In the genomic region with DNA sequence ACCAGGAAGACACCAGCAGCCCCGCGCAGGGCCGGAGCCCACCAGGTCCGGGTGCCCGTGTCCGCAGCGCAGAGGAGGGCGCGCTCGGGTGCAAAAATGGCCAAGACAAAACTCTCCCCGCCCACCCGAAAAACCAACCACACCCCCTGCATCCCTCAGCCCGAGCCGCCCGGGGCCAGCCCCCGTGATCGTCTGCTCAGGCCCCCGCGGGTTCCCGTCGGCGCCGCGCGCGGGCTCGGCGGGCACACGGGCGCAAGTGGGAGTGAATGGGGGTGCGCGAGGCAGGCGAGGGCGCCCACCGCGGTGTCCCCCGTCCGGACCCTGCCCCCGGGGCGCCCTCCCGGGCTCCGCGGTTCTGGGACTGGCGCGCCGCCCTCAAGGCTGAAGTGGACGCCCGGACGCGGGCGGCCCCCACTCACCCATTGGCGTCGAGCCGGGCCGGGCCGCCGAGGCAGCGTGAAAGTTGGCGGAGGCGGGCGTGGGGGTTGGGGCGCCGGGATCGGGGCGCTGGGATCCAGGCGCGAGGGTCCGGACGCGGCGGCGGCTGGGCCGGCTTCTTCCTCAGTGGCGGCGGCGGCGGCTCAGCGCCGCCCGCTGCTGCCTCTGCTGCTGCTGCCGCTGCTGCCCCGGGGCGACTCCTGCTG, we compare ENCODE assay signal across 8 cellular contexts. TPM values are rescaled to one million over a fixed set of nuclear protein-coding genes. Genes with fewer than 3 reads are reported as not detected.
DNase-seq lines count a peak whose midpoint lies in the region; ATAC-seq, FAIRE-seq and TF ChIP-seq lines count a peak whose summit lies in the region.

No MANE protein-coding gene starts in this region.

- peak overlapping the region; percentile 26 for H3K4me3 ChIP-seq in CD8-positive, alpha-beta memory T cell (ENCODE audit: low read length)
- peak overlapping the region; percentile 62 for H3K4me3 ChIP-seq in WI38 (ENCODE audit: low read depth, low read length)
- peak overlapping the region; percentile 5 to 59 (median 31) for H3K4me3 ChIP-seq in endothelial cell of umbilical vein (replicated peaks in 1 of 3; ENCODE audit: insufficient read depth in 1 of 3, low read depth in 1 of 3, low read length in 3 of 3)
- H3K4me3 ChIP-seq in aorta (ENCODE audit: low read length in 2 of 2) = peak overlapping the region; percentile 57

- H2AFZ ChIP-seq in endothelial cell of umbilical vein (ENCODE audit: low read depth, low read length) = peak overlapping the region; percentile 9

- peaks cover 0 to 2% (median 0%) of the 10 kb centered on the region in 3 donors for H3K36me3 Mint-ChIP-seq in CD8-positive, alpha-beta memory T cell
- peaks cover 0 to 4% of the 10 kb centered on the region in 2 donors for H3K36me3 Mint-ChIP-seq in naive B cell

- H3K4me1 ChIP-seq in CD8-positive, alpha-beta memory T cell (ENCODE audit: insufficient read depth, low read length) = peaks cover 25% of the 10 kb centered on the region
- H3K4me1 ChIP-seq in endothelial cell of umbilical vein (ENCODE audit: control insufficient read depth, extremely low read depth, insufficient read depth, low read length) = peaks cover 3% of the 10 kb centered on the region
- H3K4me1 ChIP-seq in aorta (ENCODE audit: control insufficient read depth in 1 of 2, insufficient read depth in 2 of 2, low read length in 2 of 2) = no peaks in the 10 kb centered on the region

- no peaks in the 10 kb centered on the region for H3K9me3 Mint-ChIP-seq in CD8-positive, alpha-beta memory T cell
- peaks cover 0 to 3% (median 0%) of the 10 kb centered on the region in 7 donors for H3K9me3 Mint-ChIP-seq in naive B cell

- no peak for TF ChIP-seq POLR2A in endothelial cell of umbilical vein (IDR thresholded peaks at IDR 0.05; ENCODE audit: low read depth, low read length)

- peak overlapping the region in 2 of 8 donors; percentile 79 to 91 for H3K27ac Mint-ChIP-seq in CD8-positive, alpha-beta memory T cell
- H3K27ac Mint-ChIP-seq in naive B cell = peak overlapping the region in 4 of 6 donors; percentile 44 to 85 (median 64)

- no peaks in the 10 kb centered on the region for H3K9me1 ChIP-seq in endothelial cell of umbilical vein (replicated peaks; ENCODE audit: control insufficient read depth, extremely low read depth, insufficient read depth, low read length)

- no TSS peak for BruUV-seq in endothelial cell of umbilical vein (replicated peaks; lab: Mats Ljungman, UMichigan)

- no peaks in the 10 kb centered on the region for H3K9me3 ChIP-seq in CD8-positive, alpha-beta memory T cell (ENCODE audit: low read length)
- H3K9me3 ChIP-seq in endothelial cell of umbilical vein (replicated peaks; ENCODE audit: control insufficient read depth, insufficient read depth, low read length) (no peaks in the 10 kb centered on the region), aorta (ENCODE audit: control insufficient read depth, low read length) (no peaks in the 10 kb centered on the region)

- ATAC-seq in HG02763 (IDR thresholded peaks at IDR 0.05; ENCODE audit: unreplicated experiment) (peak; percentile 0), naive B cell (ENCODE audit: low read depth in 2 of 2) (peak; percentile 64 to 66), aorta (ENCODE audit: low FRiP score) (peak; percentile 40), GM19395 (IDR thresholded peaks at IDR 0.05; ENCODE audit: unreplicated experiment) (no peak)

- H3K36me3 ChIP-seq in CD8-positive, alpha-beta memory T cell (ENCODE audit: insufficient read depth, low read length) = no peaks in the 10 kb centered on the region
- H3K36me3 ChIP-seq in endothelial cell of umbilical vein (ENCODE audit: control insufficient read depth in 2 of 2, extremely low read depth in 1 of 2, insufficient read depth in 2 of 2, low read length in 2 of 2) = no peaks in the 10 kb centered on the region
- H3K36me3 ChIP-seq in aorta (ENCODE audit: control insufficient read depth in 1 of 2, insufficient read depth in 2 of 2, low read length in 1 of 2) = no peaks in the 10 kb centered on the region

- FAIRE-seq in endothelial cell of umbilical vein (lab: Jason Lieb, UNC) = no peak

- peak overlapping the region; percentile 73 to 92 (median 86) for H3K4me3 Mint-ChIP-seq in CD8-positive, alpha-beta memory T cell
- H3K4me3 Mint-ChIP-seq in naive B cell = peak overlapping the region; percentile 20 to 92 (median 88)

- peaks cover 0 to 3% of the 10 kb centered on the region in 2 donors for H3K27me3 Mint-ChIP-seq in CD8-positive, alpha-beta memory T cell
- peaks cover 0 to 4% (median 3%) of the 10 kb centered on the region in 3 donors for H3K27me3 Mint-ChIP-seq in naive B cell

- H3K9ac ChIP-seq in endothelial cell of umbilical vein (replicated peaks; ENCODE audit: extremely low read depth, insufficient read depth, low read length) = peak overlapping the region; percentile 65

- H3K27me3 ChIP-seq in CD8-positive, alpha-beta memory T cell (ENCODE audit: insufficient read depth, low read length, poor library complexity, severe bottlenecking) = no peaks in the 10 kb centered on the region
- H3K27me3 ChIP-seq in endothelial cell of umbilical vein (ENCODE audit: control insufficient read depth in 2 of 2, insufficient read depth in 2 of 2, low read length in 2 of 2) = no peaks in the 10 kb centered on the region
- H3K27me3 ChIP-seq in aorta (ENCODE audit: control insufficient read depth in 1 of 2, insufficient read depth in 2 of 2, low read length in 1 of 2) = no peaks in the 10 kb centered on the region

- CTCF ChIA-PET in CD8-positive, alpha-beta memory T cell (lab: Charles Lee) = interaction anchor here (1.1 to 1.8 kb wide), 7 partner anchors 18 to 294 kb away, joined by 3 to 10 read pairs (median 4); no protein-coding TSS in a partner anchor
- CTCF ChIA-PET in endothelial cell of umbilical vein (lab: Charles Lee) = interaction anchor here (0.6 to 1.8 kb wide), 8 partner anchors 18 to 293 kb away, joined by 3 to 33 read pairs (median 4); no protein-coding TSS in a partner anchor

- no peak for TF ChIP-seq CTCF in WI38 (IDR thresholded peaks at IDR 0.05; ENCODE audit: low read depth, low read length)
- no peak for TF ChIP-seq CTCF in endothelial cell of umbilical vein (IDR thresholded peaks at IDR 0.05; ENCODE audit: extremely low read depth in 1 of 2, insufficient read depth in 1 of 2, low read depth in 1 of 2, low read length in 2 of 2)

- peak overlapping the region; percentile 21 for H3K4me2 ChIP-seq in endothelial cell of umbilical vein (ENCODE audit: insufficient read depth, low read length)

- dilution Hi-C loops in endothelial cell of umbilical vein (cut with MboI; ENCODE audit: extremely low pct_ligation_motif_present, low sequenced_read_pairs) = no loop called here

- peak; percentile 16 to 56 (median 17) for DNase-seq in CD8-positive, alpha-beta memory T cell
- DNase-seq in endothelial cell of umbilical vein (ENCODE audit: low read depth, low spot score) (no peak), naive B cell (peak; percentile 52), aorta (peak; percentile 63 to 82), occipital lobe (lab: John Stamatoyannopoulos, UW) (no peak)

- H3K27ac ChIP-seq in CD8-positive, alpha-beta memory T cell (ENCODE audit: low read depth, low read length) = no peak overlapping the region
- H3K27ac ChIP-seq in endothelial cell of umbilical vein (ENCODE audit: insufficient read depth, low read depth, low read length) = peak overlapping the region; percentile 44
- H3K27ac ChIP-seq in aorta (ENCODE audit: low read depth in 1 of 2, low read length in 2 of 2) = no peak overlapping the region

- intact Hi-C loops in endothelial cell of umbilical vein (cut with micrococcal nuclease) (no loop called here), aorta (cut with DNase I) (loop anchor here (5.0 to 10.0 kb wide), 3 partner anchors 142 to 345 kb away; no protein-coding TSS in a partner anchor)

- no peaks in the 10 kb centered on the region for H3K79me2 ChIP-seq in endothelial cell of umbilical vein (ENCODE audit: control insufficient read depth, insufficient read depth, low read length)

- POLR2A ChIA-PET in CD8-positive, alpha-beta memory T cell (lab: Charles Lee) = no interaction called here
- POLR2A ChIA-PET in endothelial cell of umbilical vein (lab: Charles Lee) = interaction anchor here (1.0 kb wide), 1 partner anchor 128 kb away, joined by 4 read pairs; no protein-coding TSS in a partner anchor

- 0 to 28% methylated on average over 48 to 83 of the region's 83 CpGs for WGBS in aorta, 2 donors

- peaks cover 34 to 57% (median 44%) of the 10 kb centered on the region in 3 donors for H3K4me1 Mint-ChIP-seq in CD8-positive, alpha-beta memory T cell
- H3K4me1 Mint-ChIP-seq in naive B cell = peaks cover 20 to 34% (median 20%) of the 10 kb centered on the region in 3 donors

- no peaks in the 10 kb centered on the region for H4K20me1 ChIP-seq in endothelial cell of umbilical vein (replicated peaks; ENCODE audit: control insufficient read depth, extremely low read depth, insufficient read depth, low read length)

TF ChIP-seq in endothelial cell of umbilical vein, 7 proteins besides CTCF, POLR2A, EP300 and RAD21:
- no peak for TF ChIP-seq EZH2 (IDR thresholded peaks at IDR 0.05; ENCODE audit: borderline replicate concordance, low read depth, low read length, severe bottlenecking)
- no peak for TF ChIP-seq FOS (IDR thresholded peaks at IDR 0.05; ENCODE audit: borderline replicate concordance, insufficient read depth, low read length)
- TF ChIP-seq, protein P1, sequence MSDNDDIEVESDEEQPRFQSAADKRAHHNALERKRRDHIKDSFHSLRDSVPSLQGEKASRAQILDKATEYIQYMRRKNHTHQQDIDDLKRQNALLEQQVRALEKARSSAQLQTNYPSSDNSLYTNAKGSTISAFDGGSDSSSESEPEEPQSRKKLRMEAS (IDR thresholded peaks at IDR 0.05; ENCODE audit: insufficient read depth, insufficient read length) = no peak
- TF ChIP-seq MYC (IDR thresholded peaks at IDR 0.05; ENCODE audit: low read depth, low read length) = no peak
- TF ChIP-seq POLR2AphosphoS5 (IDR thresholded peaks at IDR 0.05; ENCODE audit: insufficient read depth, low read depth, low read length) = no peak

RNA-seq across cellular contexts. Expression of a gene that starts 0.4 kb away (rescaled TPM):
- total RNA-seq in CD8-positive, alpha-beta memory T cell = 10 to 100 TPM; 79.7 to 91.9 TPM
- 221 TPM for polyA plus RNA-seq in CD8-positive, alpha-beta memory T cell
- total RNA-seq in endothelial cell of umbilical vein (17.2 and 18.4 TPM in 2 replicates), aorta (10 to 100 TPM; 21.7 to 27.8 TPM), occipital lobe (16.4 TPM)
- polyA plus RNA-seq in endothelial cell of umbilical vein (4.0 and 5.3 TPM in 2 replicates), naive B cell (ENCODE audit: low read depth in 6 of 6) (10 to 100 TPM; 18.1 to 60.4 (median 48.1) TPM), aorta (1 to 10 TPM; 4.9 to 8.9 TPM)
- 7.5 and 11.8 TPM in 2 replicates for polyA plus RNA-seq in endothelial cell of umbilical vein (2011; cell fraction: cytosol; rRNA removed)
- polyA plus RNA-seq in endothelial cell of umbilical vein (2011; cell fraction: nucleus; rRNA removed) = 7.3 and 11.3 TPM in 2 replicates
- polyA plus RNA-seq in endothelial cell of umbilical vein (2012) = 24.7 and 32.0 TPM in 2 replicates
- 12.9 and 16.7 TPM in 2 replicates for polyA minus RNA-seq in endothelial cell of umbilical vein
- 18.1 TPM for polyA minus RNA-seq in endothelial cell of umbilical vein (2011; cell fraction: cytosol; rRNA and poly(A)+ RNA removed)
- polyA minus RNA-seq in endothelial cell of umbilical vein (2011; cell fraction: nucleus; rRNA and poly(A)+ RNA removed) = 7.6 and 9.5 TPM in 2 replicates

Comparison
In these comparisons a context has a peak if more than half of its experiments do, and no peak if none do; other contexts are left out.
1. DNase-seq: peak in CD8-positive, alpha-beta memory T cell (5 of 5), naive B cell (single experiment) and aorta (2 of 2); none in endothelial cell of umbilical vein (single experiment) and occipital lobe (single experiment).
2. Peak in every context shown above with its lines, with median percentiles within 50 percentile points of each other: H3K4me3 ChIP-seq.